In genomic region chr2:725464-725863, GRCh38 we compare ENCODE assay signal across 36 cellular contexts.
"Had no signal": no experiment of that assay in that cellular context is flagged by ENCODE, and none has a peak within 500 bp of the region (broad histone marks: within the 10 kb centered on the region; RNA-seq: fewer than 3 reads in every experiment).

No MANE protein-coding gene starts in this region.

- H3K27ac Mint-ChIP-seq: activated CD8-positive, alpha-beta T cell treated with anti-CD3 and anti-CD28 coated beads for 36 hours; activated naive CD8-positive, alpha-beta T cell treated with anti-CD3 and anti-CD28 coated beads for 36 hours; activated T-cell treated with anti-CD3 and anti-CD28 coated beads, Interleukin-2, amount 50 U/mL, for 72 hours; activated T-helper 17 cell treated with anti-CD3 and anti-CD28 coated beads, Interleukin-2, amount 50 U/mL, for 72 hours had no signal

- ATAC-seq: activated CD8-positive, alpha-beta T cell treated with anti-CD3 and anti-CD28 coated beads for 36 hours; K562; Right ventricle myocardium inferior had no signal

- H3K4me2 ChIP-seq: PC-9 had no signal

- H2AFZ ChIP-seq: PC-9 had no signal

- H3K27me3 ChIP-seq: brain microvascular endothelial cell had no signal

- H3K36me3 Mint-ChIP-seq: activated naive CD8-positive, alpha-beta T cell treated with anti-CD3 and anti-CD28 coated beads for 36 hours had no signal

- H3K36me3 ChIP-seq: brain microvascular endothelial cell, WERI-Rb-1 had no signal

- H3K27ac ChIP-seq: brain microvascular endothelial cell, PC-9, RWPE1, WERI-Rb-1 had no signal

- DNase-seq: activated CD4-positive, alpha-beta T cell treated with anti-CD3 and anti-CD28 coated beads for 1 hour; activated CD4-positive, alpha-beta T cell treated with anti-CD3 and anti-CD28 coated beads for 48 hours; activated CD4-positive, alpha-beta T cell treated with anti-CD3 and anti-CD28 coated beads, Interleukin-2, amount 50 U/mL, for 4 hours; activated CD4-positive, CD25-positive, alpha-beta regulatory T cell; activated effector memory CD4-positive, alpha-beta T cell treated with anti-CD3 and anti-CD28 coated beads, Interleukin-2, amount 50 U/mL, for 16 hours; activated naive CD4-positive, alpha-beta T cell; activated naive CD4-positive, alpha-beta T cell treated with anti-CD3 and anti-CD28 coated beads, Interleukin-2, amount 50 U/mL, for 16 hours; activated naive CD8-positive, alpha-beta T cell treated with anti-CD3 and anti-CD28 coated beads for 36 hours; activated T-cell treated with anti-CD3 and anti-CD28 coated beads, Interleukin-2, amount 50 U/mL, for 1 hour; amniotic stem cell; aorta; brain microvascular endothelial cell; central memory CD4-positive, alpha-beta T cell; NCI-H1105; NCI-H1417 treated with DMSO at 0.1 percent for 48 hours; NCI-H187 treated with DMSO at 0.1 percent for 48 hours; NCI-H2081; NCI-H2171 treated with DMSO at 0.1 percent for 48 hours; NCI-H2227 treated with DMSO at 0.1 percent for 48 hours; NCI-H526; NCI-H748 treated with DMSO at 0.1 percent for 48 hours; NK-92 treated with Interleukin-12 subunit alpha and Interleukin-12 subunit beta, amount 100 ng/mL, for 24 hours; PC-9; SIG-M5; SW 1271; T-helper 1 cell; WERI-Rb-1 had no signal

- H3K4me3 ChIP-seq: K562, PC-9 had no signal

- FAIRE-seq: colon, K562, RCC 7860, TTC549 had no signal

- H3K4me3 Mint-ChIP-seq: activated CD8-positive, alpha-beta T cell treated with anti-CD3 and anti-CD28 coated beads for 36 hours; activated naive CD8-positive, alpha-beta T cell treated with anti-CD3 and anti-CD28 coated beads for 36 hours; activated T-cell treated with anti-CD3 and anti-CD28 coated beads, Interleukin-2, amount 50 U/mL, for 72 hours; activated T-helper 17 cell treated with anti-CD3 and anti-CD28 coated beads, Interleukin-2, amount 50 U/mL, for 72 hours had no signal

- H3K9me3 Mint-ChIP-seq: activated CD8-positive, alpha-beta T cell treated with anti-CD3 and anti-CD28 coated beads for 36 hours; activated naive CD8-positive, alpha-beta T cell treated with anti-CD3 and anti-CD28 coated beads for 36 hours; activated T-cell treated with anti-CD3 and anti-CD28 coated beads, Interleukin-2, amount 50 U/mL, for 72 hours; activated T-helper 17 cell treated with anti-CD3 and anti-CD28 coated beads, Interleukin-2, amount 50 U/mL, for 72 hours had no signal
